Comparison of ENCODE assay signal across 1 cellular context in the genomic region with DNA sequence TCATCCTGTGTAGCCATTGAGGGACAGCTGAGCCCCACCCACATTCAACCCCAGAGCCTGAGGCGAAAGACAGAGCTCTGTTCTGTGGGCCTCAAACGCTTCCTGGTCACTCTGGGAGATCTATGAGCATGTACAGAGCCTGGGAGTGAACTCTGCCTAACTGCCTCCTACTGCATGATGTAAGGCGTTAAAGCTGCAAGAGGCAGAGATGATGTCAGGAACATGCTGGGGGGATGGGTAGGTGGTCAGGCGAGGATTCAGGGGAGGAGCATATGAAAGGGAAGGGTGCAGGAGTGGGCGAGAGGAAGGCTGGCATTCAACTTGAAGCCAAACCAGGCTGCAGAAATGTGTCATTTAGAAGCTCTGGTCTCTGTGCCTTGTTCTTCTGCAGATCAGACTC.
TF ChIP-seq lines count a peak whose summit lies in the region.

No MANE protein-coding gene starts in this region.

TF ChIP-seq in GM23338, 12 proteins besides CTCF, POLR2A, EP300 and RAD21 (continued from another document):
- TF ChIP-seq ZNF462 (CRISPR knock-in tag; IDR thresholded peaks at IDR 0.05) (no peak), REST (IDR thresholded peaks at IDR 0.05; ENCODE audit: unreplicated experiment) (no peak), EZH2 (IDR thresholded peaks at IDR 0.05; ENCODE audit: low read depth, unreplicated experiment) (no peak)
